In the genomic region with DNA sequence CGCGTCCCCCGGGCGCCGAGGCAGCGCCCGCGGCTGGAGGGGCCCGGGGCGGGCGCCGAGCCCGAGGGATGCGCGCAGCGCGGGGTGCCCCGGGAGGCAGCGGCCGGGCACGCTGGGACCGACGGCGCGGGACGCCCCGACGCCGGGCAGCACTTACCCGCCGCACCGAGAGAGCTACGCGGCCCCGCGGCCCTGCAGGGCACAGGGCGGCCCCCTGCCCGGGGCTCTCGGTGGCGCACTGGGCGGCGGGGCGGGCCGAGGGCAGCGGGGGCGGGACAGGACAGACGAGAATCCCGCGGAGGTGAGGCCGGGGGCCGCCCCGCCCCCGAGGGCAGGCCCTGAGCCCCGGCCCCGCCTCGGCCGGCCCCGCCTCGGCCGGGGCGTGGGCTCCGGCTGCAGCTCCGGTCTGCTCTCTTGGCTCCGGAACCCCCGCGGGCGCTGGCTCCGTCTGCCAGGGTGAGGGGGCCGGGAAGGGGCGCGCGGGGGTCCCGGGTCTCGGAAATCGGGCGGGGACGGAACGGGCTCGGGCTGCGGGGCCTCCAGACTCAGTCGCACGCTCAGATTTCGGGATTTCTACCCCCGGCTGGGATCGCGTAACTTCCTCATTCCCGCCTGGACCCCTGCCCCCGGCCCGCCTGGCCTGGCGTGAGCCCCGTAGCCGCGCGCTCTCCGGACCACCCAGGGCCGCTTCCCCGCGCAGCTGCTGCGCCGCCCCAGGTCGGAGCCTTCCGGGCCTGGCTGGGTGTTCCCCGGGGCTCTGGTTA, we compare ENCODE assay signal across 8 cellular contexts. TPM values are rescaled to one million over a fixed set of nuclear protein-coding genes. Genes with fewer than 3 reads are reported as not detected.
DNase-seq lines count a peak whose midpoint lies in the region; ATAC-seq and TF ChIP-seq lines count a peak whose summit lies in the region.

PLD2 (plus strand) TSS at position 383 of the 764 bp plus-strand sequence. CDS start 621 bp downstream, outside the sequence.

- peaks cover 11% of the 10 kb centered on the region for H3K4me1 Mint-ChIP-seq in nephron

- H3K36me3 ChIP-seq in HUES64 (ENCODE audit: insufficient read depth, low read length): peaks cover 27% of the 10 kb centered on the region

- POLR2A ChIA-PET in RWPE1 (lab: Yijun Ruan, JAX; ENCODE audit: low non-redundant PET): interaction anchor here (0.6 kb wide), 1 partner anchor 10 kb away, joined by 4 read pairs; no protein-coding TSS in a partner anchor

- H3K27me3 ChIP-seq in HUES64 (ENCODE audit: insufficient read depth, low read length): no peaks in the 10 kb centered on the region

- CTCF ChIA-PET in RWPE1 (lab: Yijun Ruan, JAX): interaction anchor here (0.5 to 1.8 kb wide), 6 partner anchors 17 to 81 kb away, joined by 3 to 8 read pairs (median 4); partner anchors contain the start of gene MED11

- no peaks in the 10 kb centered on the region for H3K27me3 Mint-ChIP-seq in nephron (ENCODE audit: low read depth)

- TF ChIP-seq CTCF in RWPE1 (conservative IDR thresholded peaks at IDR 0.05; ENCODE audit: low read depth) (no peak), fibroblast of the aortic adventitia (IDR thresholded peaks at IDR 0.05; ENCODE audit: insufficient read depth, low read length) (no peak), nephron (IDR thresholded peaks at IDR 0.05; ENCODE audit: unreplicated experiment in 3 of 3) (no peak)

- peak within 1 kb of the TSS; percentile 88 for H3K9ac ChIP-seq in HUES64 (ENCODE audit: low read depth, low read length)

- H3K4me3 Mint-ChIP-seq in nephron: peak within 1 kb of the TSS; percentile 91 to 93 (median 92)

- peak; percentile 79 for ATAC-seq in GM21367 (IDR thresholded peaks at IDR 0.05; ENCODE audit: unreplicated experiment)

- peak within 1 kb of the TSS; percentile 38 to 80 (median 68) for H3K27ac Mint-ChIP-seq in nephron

- H3K4me1 ChIP-seq in HUES64 (ENCODE audit: insufficient read depth, low read length): peaks cover 12% of the 10 kb centered on the region; the same call in 1 of the 2 replicates

- peaks cover 20% of the 10 kb centered on the region for H3K36me3 Mint-ChIP-seq in nephron (ENCODE audit: low read depth)

- H3K27ac ChIP-seq in HUES64 (ENCODE audit: low read depth, low read length) (peak within 1 kb of the TSS; percentile 68; the same call in 1 of the 2 replicates), RWPE1 (peak within 1 kb of the TSS; percentile 73)

- H3K9me3 ChIP-seq in HUES64 (ENCODE audit: insufficient read depth, low read depth, low read length): no peaks in the 10 kb centered on the region

- peak within 1 kb of the TSS; percentile 75 for H3K4me3 ChIP-seq in HUES64 (ENCODE audit: low read length)
- peak within 1 kb of the TSS; percentile 77 for H3K4me3 ChIP-seq in fibroblast of the aortic adventitia (ENCODE audit: low read depth, low read length)

- WGBS in HUES64: under 1% methylated on average over 103 of the region's 103 CpGs

- H3K9me3 Mint-ChIP-seq in nephron: no peaks in the 10 kb centered on the region

- peak; percentile 96 for DNase-seq in D341Med (ENCODE audit: low spot score)
- peak; percentile 95 for DNase-seq in RWPE1 (ENCODE audit: low spot score)
- peak; percentile 78 for DNase-seq in activated effector memory CD4-positive, alpha-beta T cell treated with Interleukin-2 at 50 U/mL for 16 hours
- peak; percentile 57 for DNase-seq in fibroblast of the aortic adventitia (ENCODE audit: low read depth)
- DNase-seq in stimulated activated naive CD4-positive, alpha-beta T cell treated with Interleukin-2 at 50 U/mL for 16 hours (lab: John Stamatoyannopoulos, UW): peak; percentile 84

RNA-seq across cellular contexts. Expression of gene PLD2, which starts in this region (rescaled TPM):
- polyA plus RNA-seq in HUES64 (2013, experiment 1 of 2): 26.2 TPM
- polyA plus RNA-seq in HUES64 (2013, experiment 2 of 2): 24.0 TPM
- total RNA-seq in fibroblast of the aortic adventitia (ENCODE audit: low replicate concordance): 14.4 and 18.4 TPM in 2 replicates

Comparison
In these comparisons a context has a peak if more than half of its experiments do, and no peak if none do; other contexts are left out.
1. Peak in every context shown above with its lines: DNase-seq, ATAC-seq, H3K4me3 ChIP-seq and H3K27ac ChIP-seq.